8 cellular contexts compared by ENCODE assay signal in the genomic region with DNA sequence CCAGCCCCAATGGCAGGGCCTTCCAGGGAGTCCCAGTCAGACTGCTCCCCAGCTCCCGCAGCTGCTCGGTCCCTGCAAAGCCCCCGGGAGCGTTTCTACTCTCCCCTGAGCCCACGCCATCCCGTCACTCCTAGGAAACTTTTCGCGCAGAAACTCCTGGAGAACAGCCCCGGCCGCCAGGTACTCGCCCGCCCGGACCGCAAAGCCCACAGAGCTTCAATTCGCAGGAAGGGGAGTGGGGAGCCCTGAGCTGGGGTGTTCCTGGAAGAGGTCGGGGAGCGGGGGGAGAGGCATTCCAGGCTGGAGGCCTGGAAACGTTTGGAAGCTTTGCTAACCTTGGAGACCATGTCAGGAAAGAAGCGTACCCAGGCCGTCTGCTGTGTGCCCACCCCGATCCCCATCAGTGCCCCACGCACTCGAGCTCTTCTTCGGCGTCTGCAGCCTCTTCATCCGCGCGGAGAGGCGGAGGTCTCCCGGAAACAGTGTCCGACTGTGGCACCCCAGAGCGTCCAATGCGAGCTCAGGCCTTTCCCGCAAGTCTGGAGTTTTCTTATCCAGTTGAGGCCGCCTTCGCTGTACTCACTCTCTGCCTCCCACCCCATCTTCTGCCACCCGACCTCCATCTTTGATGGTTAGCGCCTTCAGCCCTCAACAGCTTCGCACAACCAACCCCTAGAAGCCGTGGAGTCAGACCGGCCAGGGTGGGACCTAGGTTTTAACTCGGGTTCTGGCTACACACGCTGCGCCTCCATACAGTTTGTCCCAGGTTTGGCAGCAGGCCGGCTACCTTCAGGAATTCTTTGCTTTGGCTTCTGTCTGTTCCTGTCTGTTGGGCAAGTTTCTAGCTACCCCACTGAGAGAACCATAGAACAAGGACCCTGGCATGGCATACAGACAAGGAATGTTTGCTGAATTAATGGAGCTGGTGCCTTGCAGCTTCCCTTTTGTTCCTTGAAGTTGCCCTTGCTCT. TPM values are rescaled to one million over a fixed set of nuclear protein-coding genes. Genes with fewer than 3 reads are reported as not detected.
DNase-seq lines count a peak whose midpoint lies in the region; ATAC-seq and TF ChIP-seq lines count a peak whose summit lies in the region.

No MANE protein-coding gene starts in this region.

- ATAC-seq in lung (ENCODE audit: insufficient read depth, low FRiP score) (no peak), GM18909 (IDR thresholded peaks at IDR 0.05; ENCODE audit: poor library complexity, unreplicated experiment) (no peak)

- intact Hi-C loops in thyroid gland (cut with DNase I) (no loop called here), head of caudate nucleus (cut with DNase I) (no loop called here)

- H3K4me3 ChIP-seq in lung: peak overlapping the region; percentile 56
- peak overlapping the region in 1 of 3 donors; percentile 29 for H3K4me3 ChIP-seq in thyroid gland (replicated peaks in 1 of 3)

- H3K4me3 Mint-ChIP-seq in activated CD4-positive, alpha-beta T cell treated with anti-CD3 and anti-CD28 coated beads, Interleukin-2, amount 10 ng/mL, durations not matched to agents 7 days and 5 days: peak overlapping the region; percentile 54
- H3K4me3 Mint-ChIP-seq in brain: peak overlapping the region; percentile 27 to 98 (median 78)

- H3K4me1 ChIP-seq in lung (ENCODE audit: control insufficient read depth in 2 of 2, insufficient read depth in 2 of 2, low read length in 2 of 2): peaks cover 8 to 25% of the 10 kb centered on the region in 2 donors
- peaks cover 33 to 42% of the 10 kb centered on the region in 2 donors for H3K4me1 ChIP-seq in thyroid gland

- H3K9me3 Mint-ChIP-seq in activated CD4-positive, alpha-beta T cell treated with anti-CD3 and anti-CD28 coated beads, Interleukin-2, amount 10 ng/mL, durations not matched to agents 7 days and 5 days: no peaks in the 10 kb centered on the region
- H3K9me3 Mint-ChIP-seq in brain: peaks cover 0 to 5% (median 0%) of the 10 kb centered on the region in 5 experiments

- peaks cover 50% of the 10 kb centered on the region for H3K27me3 Mint-ChIP-seq in activated CD4-positive, alpha-beta T cell treated with anti-CD3 and anti-CD28 coated beads, Interleukin-2, amount 10 ng/mL, durations not matched to agents 7 days and 5 days
- H3K27me3 Mint-ChIP-seq in brain: peaks cover 92% of the 10 kb centered on the region

- CTCF ChIA-PET in activated CD4-positive, alpha-beta T cell treated with anti-CD3 and anti-CD28 coated beads, Interleukin-2, amount 10 ng/mL, durations not matched to agents 7 days and 5 days (lab: Charles Lee): interaction anchor here (0.6 to 3.4 kb wide), 10 partner anchors 10 to 42 kb away, joined by 3 to 16 read pairs (median 3); a partner anchor contains a TSS

- no peak for DNase-seq in activated CD4-positive, alpha-beta T cell treated with anti-CD3 and anti-CD28 coated beads, Interleukin-2, amount 10 ng/mL, durations not matched to agents 7 days and 5 days
- DNase-seq in activated CD4-positive, alpha-beta T cell treated with anti-CD3 and anti-CD28 coated beads for 1 hour: no peak
- no peak for DNase-seq in lung (ENCODE audit: low spot score)
- DNase-seq in thyroid gland: no peak
- DNase-seq in head of caudate nucleus: no peak
- DNase-seq in NCI-H446 treated with DMSO at 0.1 percent for 48 hours (lab: John Stamatoyannopoulos, UW): no peak

- H3K36me3 ChIP-seq in lung (ENCODE audit: control insufficient read depth in 2 of 2, insufficient read depth in 2 of 2, low read length in 2 of 2) (peaks cover 0 to 5% of the 10 kb centered on the region in 2 donors), thyroid gland (peaks cover 11 to 12% of the 10 kb centered on the region in 2 donors)

- TF ChIP-seq CTCF in brain (conservative IDR thresholded peaks at IDR 0.05) (no peak), lung (IDR thresholded peaks at IDR 0.05; ENCODE audit: control extremely low read depth, extremely low read depth) (no peak), thyroid gland (IDR thresholded peaks at IDR 0.05) (no peak)

- H3K9me3 ChIP-seq in lung (ENCODE audit: control insufficient read depth in 2 of 2, insufficient read depth in 1 of 2, low read length in 1 of 2) (peaks cover 0 to 2% of the 10 kb centered on the region in 2 donors), thyroid gland (no peaks in the 10 kb centered on the region)

- peak in 1 of 2 donors; percentile 4 for TF ChIP-seq POLR2A in thyroid gland (IDR thresholded peaks at IDR 0.05)

- POLR2A ChIA-PET in activated CD4-positive, alpha-beta T cell treated with anti-CD3 and anti-CD28 coated beads, Interleukin-2, amount 10 ng/mL, durations not matched to agents 7 days and 5 days (lab: Charles Lee): interaction anchor here (0.6 kb wide), 1 partner anchor 76 kb away, joined by 3 read pairs; no protein-coding TSS in a partner anchor

- H3K36me3 Mint-ChIP-seq in activated CD4-positive, alpha-beta T cell treated with anti-CD3 and anti-CD28 coated beads, Interleukin-2, amount 10 ng/mL, durations not matched to agents 7 days and 5 days (ENCODE audit: low read depth): peaks cover 38% of the 10 kb centered on the region
- peaks cover 31% of the 10 kb centered on the region for H3K36me3 Mint-ChIP-seq in brain

- H3K27ac ChIP-seq in lung (ENCODE audit: low read depth in 1 of 2, low read length in 1 of 2) (peak overlapping the region; percentile 73 to 75), thyroid gland (peak overlapping the region; percentile 42 to 60 (median 46))

- H3K4me1 Mint-ChIP-seq in activated CD4-positive, alpha-beta T cell treated with anti-CD3 and anti-CD28 coated beads, Interleukin-2, amount 10 ng/mL, durations not matched to agents 7 days and 5 days: peaks cover 67% of the 10 kb centered on the region
- peaks cover 81% of the 10 kb centered on the region for H3K4me1 Mint-ChIP-seq in brain

- H3K27me3 ChIP-seq in lung (ENCODE audit: control insufficient read depth, insufficient read depth) (no peaks in the 10 kb centered on the region), thyroid gland (peaks cover 7% of the 10 kb centered on the region)

- WGBS in lung, 2 donors: 57 to 66% methylated on average over 44 to 45 of the region's 45 CpGs
- 50 to 55% methylated on average over 41 to 45 of the region's 45 CpGs for WGBS in thyroid gland, 2 donors

- peak overlapping the region; percentile 60 for H3K27ac Mint-ChIP-seq in activated CD4-positive, alpha-beta T cell treated with anti-CD3 and anti-CD28 coated beads, Interleukin-2, amount 10 ng/mL, durations not matched to agents 7 days and 5 days
- H3K27ac Mint-ChIP-seq in brain: peak overlapping the region in 1 of 5 experiments; percentile 28

RNA-seq across cellular contexts. Expression of a gene that starts 3.7 kb away (rescaled TPM):
- total RNA-seq in activated CD4-positive, alpha-beta T cell treated with anti-CD3 and anti-CD28 coated beads, Interleukin-2, amount 10 ng/mL, durations not matched to agents 7 days and 5 days: 10 to 100 TPM; 25.8 to 35.6 TPM
- polyA plus RNA-seq in brain (ENCODE audit: insufficient read depth, low read depth, low replicate concordance) (19.5 TPM), lung (10 to 100 TPM; 20.6 to 47.8 TPM)
- total RNA-seq in lung (10 to 100 TPM; 16.7 to 35.5 TPM), thyroid gland (10 to 100 TPM; 11.0 to 25.9 (median 17.1) TPM)

RNA-seq across cellular contexts. Expression of a gene that starts 4.4 kb away (rescaled TPM):
- total RNA-seq in activated CD4-positive, alpha-beta T cell treated with anti-CD3 and anti-CD28 coated beads, Interleukin-2, amount 10 ng/mL, durations not matched to agents 7 days and 5 days: under 1 TPM in 1 of 2 experiments, not detected in 1; 0.25 TPM
- polyA plus RNA-seq in brain (ENCODE audit: insufficient read depth, low read depth, low replicate concordance) (2.5 TPM), lung (1 to 10 TPM in 1 of 2 donors, under 1 TPM in 1; 0.83 to 1.4 TPM)
- total RNA-seq in lung (1 to 10 TPM in 1 of 2 donors, under 1 TPM in 1; 0.63 to 1.9 TPM), thyroid gland (1 to 10 TPM in 2 of 4 donors, under 1 TPM in 1, not detected in 1; 0.50 to 2.6 (median 1.9) TPM)

RNA-seq across cellular contexts. Expression of a gene that starts 10.5 kb away (rescaled TPM):
- under 1 TPM; 0.40 to 0.52 TPM for total RNA-seq in activated CD4-positive, alpha-beta T cell treated with anti-CD3 and anti-CD28 coated beads, Interleukin-2, amount 10 ng/mL, durations not matched to agents 7 days and 5 days
- polyA plus RNA-seq in brain (ENCODE audit: insufficient read depth, low read depth, low replicate concordance) (0.20 TPM), lung (under 1 TPM in 1 of 2 donors, not detected in 1; 0.03 TPM)
- total RNA-seq in lung (not detected), thyroid gland (not detected)

RNA-seq across cellular contexts. Expression of a gene that starts 20.9 kb away (rescaled TPM):
- total RNA-seq in activated CD4-positive, alpha-beta T cell treated with anti-CD3 and anti-CD28 coated beads, Interleukin-2, amount 10 ng/mL, durations not matched to agents 7 days and 5 days: 10 to 100 TPM; 45.8 to 46.3 TPM
- 13.4 TPM for polyA plus RNA-seq in brain (ENCODE audit: insufficient read depth, low read depth, low replicate concordance)
- total RNA-seq in lung: 10 to 100 TPM; 20.9 to 23.7 TPM
- 10 to 100 TPM; 13.7 to 19.2 TPM for polyA plus RNA-seq in lung
- total RNA-seq in thyroid gland: 10 to 100 TPM; 18.9 to 38.0 (median 22.4) TPM

RNA-seq across cellular contexts. Expression of a gene that starts 21.0 kb away (rescaled TPM):
- 10 to 100 TPM; 26.8 to 27.1 TPM for total RNA-seq in activated CD4-positive, alpha-beta T cell treated with anti-CD3 and anti-CD28 coated beads, Interleukin-2, amount 10 ng/mL, durations not matched to agents 7 days and 5 days
- polyA plus RNA-seq in brain (ENCODE audit: insufficient read depth, low read depth, low replicate concordance): 4.2 TPM
- 10 to 100 TPM; 17.8 to 25.5 TPM for total RNA-seq in lung
- 1 to 10 TPM; 5.5 to 8.2 TPM for polyA plus RNA-seq in lung
- total RNA-seq in thyroid gland: 10 to 100 TPM; 13.6 to 58.7 (median 31.3) TPM
